33 cellular contexts compared by ENCODE assay signal in the genomic region with DNA sequence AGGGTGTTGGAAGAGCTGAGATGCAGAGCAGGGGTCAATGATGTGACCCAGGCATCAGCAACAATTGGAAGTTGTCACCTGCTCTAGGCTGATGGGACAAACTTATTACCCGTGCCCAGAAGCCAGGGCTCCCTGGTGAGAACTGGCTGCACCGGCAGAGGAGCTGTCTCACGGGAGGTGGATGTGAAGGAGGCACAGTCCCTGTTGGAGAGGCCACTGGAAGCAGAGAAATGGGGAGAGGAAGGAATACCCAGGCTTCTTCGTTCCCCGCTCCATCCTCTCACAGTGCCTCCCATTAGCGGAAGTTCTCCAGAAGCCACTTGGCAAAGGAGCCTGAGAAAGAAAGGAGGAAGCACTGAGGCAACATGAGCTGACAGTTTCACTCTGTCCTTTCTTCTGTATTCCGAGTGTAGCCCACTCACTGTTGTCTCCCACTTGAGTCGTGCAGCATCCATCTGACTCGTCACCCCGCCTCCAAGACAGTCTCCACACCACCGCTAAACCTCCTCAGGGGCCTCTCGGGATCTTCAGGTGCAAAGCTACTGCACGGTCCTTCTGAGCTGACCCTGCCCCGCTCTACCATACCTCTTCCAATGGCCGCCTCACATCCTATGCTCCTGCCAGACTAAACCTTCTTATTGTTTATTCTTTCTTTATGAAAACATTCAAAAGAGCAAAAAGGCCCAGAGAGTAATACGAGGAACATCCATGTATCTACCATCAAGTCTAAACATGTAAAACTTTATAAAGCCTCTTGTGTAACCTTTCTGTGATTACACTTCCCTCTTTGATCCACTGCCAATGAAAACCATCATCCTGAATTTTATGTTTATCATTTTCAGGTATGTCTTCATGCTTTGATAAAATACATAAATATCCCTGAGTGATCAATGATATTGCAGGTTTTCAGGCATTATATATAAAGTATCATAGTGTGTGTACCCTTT. TPM values are rescaled to one million over a fixed set of nuclear protein-coding genes. Genes with fewer than 3 reads are reported as not detected.
DNase-seq lines count a peak whose midpoint lies in the region; ATAC-seq, FAIRE-seq and TF ChIP-seq lines count a peak whose summit lies in the region.
"Had no signal": no experiment of that assay in that cellular context is flagged by ENCODE, and none has a peak within 500 bp of the region (broad histone marks: within the 10 kb centered on the region; RNA-seq: fewer than 3 reads in every experiment).

No MANE protein-coding gene starts in this region.

- peaks cover 0 to 4% (median 2%) of the 10 kb centered on the region in 3 donors for H3K27me3 Mint-ChIP-seq in CD14-positive monocyte (ENCODE audit: low read depth in 3 of 3)

- H3K4me3 Mint-ChIP-seq in CD14-positive monocyte = peak overlapping the region; percentile 47 to 49
- H3K4me3 Mint-ChIP-seq: activated T-cell treated with anti-CD3 and anti-CD28 coated beads, Interleukin-2, amount 50 U/mL, for 72 hours; H9 had no signal

- FAIRE-seq in bronchial epithelial cell (lab: Jason Lieb, UNC) = no peak
- FAIRE-seq: A549, HTR-8/SVneo had no signal

- peaks cover 16% of the 10 kb centered on the region for H3K4me1 Mint-ChIP-seq in CD14-positive monocyte

- ATAC-seq in HG03342 (IDR thresholded peaks at IDR 0.05; ENCODE audit: unreplicated experiment) (no peak), HG02885 (IDR thresholded peaks at IDR 0.05; ENCODE audit: poor library complexity, unreplicated experiment) (no peak)
- ATAC-seq: A549; activated T-cell treated with anti-CD3 and anti-CD28 coated beads, Interleukin-2, amount 50 U/mL, for 72 hours; heart left ventricle; left cardiac atrium; sciatic nerve had no signal

- DNase-seq in CD14-positive monocyte (ENCODE audit: low spot score) = no peak
- DNase-seq in NOMO-1 (lab: John Stamatoyannopoulos, UW; ENCODE audit: unreplicated experiment in 2 of 2) = peak; percentile 58 to 82
- DNase-seq in bronchial epithelial cell (ENCODE audit: low read depth) = peak; percentile 72
- DNase-seq in medulla oblongata (ENCODE audit: extremely low spot score) = peak; percentile 50
- DNase-seq in AG20443 (ENCODE audit: low spot score) = no peak
- DNase-seq in stimulated activated CD8-positive, alpha-beta memory T cell treated with anti-CD3 and anti-CD28 coated beads, Interleukin-4, amount 100 ng/mL, for 48 hours = no peak
- DNase-seq: activated CD4-positive, CD25-positive, alpha-beta regulatory T cell; activated naive CD4-positive, alpha-beta T cell; activated T-cell treated with anti-CD3 and anti-CD28 coated beads, Interleukin-2, amount 50 U/mL, for 72 hours; brain microvascular endothelial cell; DMS79; GF-D8; H9; heart left ventricle; KG1; left cardiac atrium; mesendoderm; MM.1S; NCI-H1436 treated with DMSO at 0.1 percent for 48 hours; NCI-H2107; PC-9; SHP77; stimulated activated CD4-positive, alpha-beta T cell treated with anti-CD3 and anti-CD28 coated beads, Interleukin-12 subunit alpha, Interleukin-12 subunit beta, amount 100 ng/mL, for 4 hours; stimulated activated naive CD4-positive, alpha-beta T cell treated with Interleukin-2 at 50 U/mL for 16 hours; testis had no signal

- no peak overlapping the region for H3K4me3 ChIP-seq in bronchial epithelial cell (ENCODE audit: low read depth, low read length)
- H3K4me3 ChIP-seq: A549; adrenal gland; BLaER1 treated with 17β-estradiol and CSF1 and Interleukin-3, amounts not matched to agents 10 nM and 100 nM; heart left ventricle; PC-9; testis; vagina had no signal

- no peaks in the 10 kb centered on the region for H3K36me3 ChIP-seq in bronchial epithelial cell (ENCODE audit: control insufficient read depth, insufficient read depth, low read length)
- H3K36me3 ChIP-seq: adrenal gland; BLaER1 treated with 17β-estradiol and CSF1 and Interleukin-3, amounts not matched to agents 10 nM and 100 nM; brain microvascular endothelial cell; heart left ventricle; vagina had no signal

- intact Hi-C loops in CD14-positive monocyte (cut with micrococcal nuclease) = no loop called here

- H3K9me3 Mint-ChIP-seq in CD14-positive monocyte = peaks cover 0 to 2% (median 0%) of the 10 kb centered on the region in 7 donors
- H3K9me3 Mint-ChIP-seq: activated T-cell treated with anti-CD3 and anti-CD28 coated beads, Interleukin-2, amount 50 U/mL, for 72 hours had no signal

- H3K27me3 ChIP-seq in bronchial epithelial cell (ENCODE audit: control insufficient read depth, insufficient read depth, low read length) = no peaks in the 10 kb centered on the region
- H3K27me3 ChIP-seq: adrenal gland; BLaER1 treated with 17β-estradiol and CSF1 and Interleukin-3, amounts not matched to agents 10 nM and 100 nM; heart left ventricle; testis; vagina had no signal

- H3K27ac Mint-ChIP-seq in CD14-positive monocyte = peak overlapping the region; percentile 32 to 88 (median 55)
- H3K27ac Mint-ChIP-seq: activated T-cell treated with anti-CD3 and anti-CD28 coated beads, Interleukin-2, amount 50 U/mL, for 72 hours; H9 had no signal

- no peak for TF ChIP-seq CTCF in CD14-positive monocyte (IDR thresholded peaks at IDR 0.05)
- no peak for TF ChIP-seq CTCF in bronchial epithelial cell (IDR thresholded peaks at IDR 0.05; ENCODE audit: insufficient read depth, low read length, severe bottlenecking)

- H3K36me3 Mint-ChIP-seq in CD14-positive monocyte = no peaks in the 10 kb centered on the region

RNA-seq across cellular contexts. Expression of a gene that starts 19.1 kb away (rescaled TPM):
- polyA plus RNA-seq in CD14-positive monocyte = 10 to 100 TPM; 22.3 to 28.6 TPM
- total RNA-seq in bronchial epithelial cell = 56.3 and 58.9 TPM in 2 replicates

RNA-seq across cellular contexts. Expression of a gene that starts 51.1 kb away (rescaled TPM):
- polyA plus RNA-seq in CD14-positive monocyte = under 1 TPM; 0.22 to 0.30 TPM
- 10.0 and 14.0 TPM in 2 replicates for total RNA-seq in bronchial epithelial cell

Comparison
In these comparisons a context has a peak if more than half of its experiments do, and no peak if none do; other contexts are left out.
1. DNase-seq: peak in NOMO-1 (2 of 2), bronchial epithelial cell (single experiment) and medulla oblongata (single experiment); none in CD14-positive monocyte (single experiment), AG20443 (single experiment) and stimulated activated CD8-positive, alpha-beta memory T cell treated with anti-CD3 and anti-CD28 coated beads, Interleukin-4, amount 100 ng/mL, for 48 hours (single experiment).